ENCODE assay signal across 22 cellular contexts in genomic region chr15:96593735-96594134, GRCh38.
DNase-seq lines count a peak whose midpoint lies in the region; ATAC-seq and TF ChIP-seq lines count a peak whose summit lies in the region.
"Had no signal": no experiment of that assay in that cellular context is flagged by ENCODE, and none has a peak within 500 bp of the region (broad histone marks: within the 10 kb centered on the region; RNA-seq: fewer than 3 reads in every experiment).

No MANE protein-coding gene starts in this region.

- H3K4me1 ChIP-seq in mammary epithelial cell (ENCODE audit: insufficient read depth, low read length) (no peaks in the 10 kb centered on the region), breast epithelium (no peaks in the 10 kb centered on the region), esophagus muscularis mucosa (no peaks in the 10 kb centered on the region), SJCRH30 (no peaks in the 10 kb centered on the region)
- H3K4me1 ChIP-seq: BLaER1, colonic mucosa, left lung, spleen had no signal

- H3K27me3 ChIP-seq in mammary epithelial cell (ENCODE audit: insufficient read depth, low read length) = no peaks in the 10 kb centered on the region
- peaks cover 0 to 18% of the 10 kb centered on the region in 2 donors for H3K27me3 ChIP-seq in breast epithelium
- H3K27me3 ChIP-seq in esophagus muscularis mucosa = peaks cover 0 to 9% (median 0%) of the 10 kb centered on the region in 4 donors
- H3K27me3 ChIP-seq in SJCRH30 = no peaks in the 10 kb centered on the region
- H3K27me3 ChIP-seq: BLaER1, brain microvascular endothelial cell, colonic mucosa, spleen had no signal

- no peak overlapping the region for H3K9ac ChIP-seq in mammary epithelial cell (ENCODE audit: insufficient read depth, low read length)
- H3K9ac ChIP-seq: BLaER1 had no signal

- TF ChIP-seq CTCF in mammary epithelial cell (conservative IDR thresholded peaks at IDR 0.05 in 1 of 2, IDR thresholded peaks at IDR 0.05 in 1 of 2; ENCODE audit: extremely low read depth in 1 of 2, insufficient read depth in 1 of 2, low read depth in 1 of 2, low read length in 2 of 2) (no peak), breast epithelium (IDR thresholded peaks at IDR 0.05) (no peak), brain (conservative IDR thresholded peaks at IDR 0.05) (no peak), esophagus muscularis mucosa (IDR thresholded peaks at IDR 0.05) (no peak)

- H2AFZ ChIP-seq in mammary epithelial cell (ENCODE audit: low read depth, low read length) = peak overlapping the region; percentile 17

- no peaks in the 10 kb centered on the region for H4K20me1 ChIP-seq in mammary epithelial cell (ENCODE audit: insufficient read depth, low read length)
- H4K20me1 ChIP-seq: BLaER1 had no signal

- no peak overlapping the region for H3K27ac ChIP-seq in mammary epithelial cell (ENCODE audit: insufficient read depth, low read depth, low read length)
- no peak overlapping the region for H3K27ac ChIP-seq in breast epithelium
- H3K27ac ChIP-seq in esophagus muscularis mucosa (replicated peaks in 1 of 4) = no peak overlapping the region
- no peak overlapping the region for H3K27ac ChIP-seq in SJCRH30
- H3K27ac ChIP-seq: BLaER1, brain microvascular endothelial cell, colonic mucosa, left lung, spleen had no signal

- WGBS in mammary epithelial cell (ENCODE audit: low coverage, missing lambda C conversion rate) = 23% methylated on average over 1 of the region's 7 CpGs
- WGBS in esophagus muscularis mucosa = 67% methylated on average over 7 of the region's 7 CpGs

- peak overlapping the region in 1 of 3 experiments; percentile 15 for H3K4me3 ChIP-seq in mammary epithelial cell (replicated peaks in 1 of 3; ENCODE audit: insufficient read depth in 1 of 3, low read depth in 2 of 3, low read length in 3 of 3)
- no peak overlapping the region for H3K4me3 ChIP-seq in breast epithelium
- H3K4me3 ChIP-seq in esophagus muscularis mucosa = no peak overlapping the region
- no peak overlapping the region for H3K4me3 ChIP-seq in SJCRH30
- H3K4me3 ChIP-seq: BLaER1, colonic mucosa, left lung, spleen had no signal

- ATAC-seq in GM21619 (IDR thresholded peaks at IDR 0.05; ENCODE audit: unreplicated experiment) = no peak
- ATAC-seq: left lung, T-cell had no signal

- H3K27me3 Mint-ChIP-seq in brain = peaks cover 6% of the 10 kb centered on the region
- H3K27me3 Mint-ChIP-seq: activated CD4-positive, alpha-beta T cell treated with anti-CD3 and anti-CD28 coated beads, Interleukin-2, amount 10 ng/mL, durations not matched to agents 7 days and 5 days; activated naive CD8-positive, alpha-beta T cell treated with anti-CD3 and anti-CD28 coated beads, Interleukin-2, amount 10 ng/mL, durations not matched to agents 7 days and 5 days had no signal

- intact Hi-C loops in mammary epithelial cell (cut with micrococcal nuclease) (no loop called here), breast epithelium (cut with DNase I; ENCODE audit: low total_unique reads) (no loop called here), esophagus muscularis mucosa (cut with DNase I) (no loop called here)

- H3K9me3 Mint-ChIP-seq in brain = no peaks in the 10 kb centered on the region
- H3K9me3 Mint-ChIP-seq: activated CD4-positive, alpha-beta T cell treated with anti-CD3 and anti-CD28 coated beads, Interleukin-2, amount 10 ng/mL, durations not matched to agents 7 days and 5 days; activated naive CD8-positive, alpha-beta T cell treated with anti-CD3 and anti-CD28 coated beads, Interleukin-2, amount 10 ng/mL, durations not matched to agents 7 days and 5 days; endodermal cell; T-cell had no signal

- CTCF ChIA-PET in mammary epithelial cell (lab: Charles Lee; ENCODE audit: low non-redundant PET) = no interaction called here

- in situ Hi-C loops in mammary epithelial cell (cut with MboI; ENCODE audit: low sequenced_read_pairs in 2 of 2) = loop anchor here in 1 of 2 donors (25.0 kb wide), 1 partner anchor 206 kb away; no protein-coding TSS in a partner anchor

- no peak for TF ChIP-seq POLR2A in breast epithelium (IDR thresholded peaks at IDR 0.05)
- no peak for TF ChIP-seq POLR2A in esophagus muscularis mucosa (IDR thresholded peaks at IDR 0.05; ENCODE audit: low read depth)

- H3K36me3 ChIP-seq in mammary epithelial cell (ENCODE audit: insufficient read depth, low read length) (no peaks in the 10 kb centered on the region), breast epithelium (no peaks in the 10 kb centered on the region), esophagus muscularis mucosa (no peaks in the 10 kb centered on the region), SJCRH30 (no peaks in the 10 kb centered on the region)
- H3K36me3 ChIP-seq: BLaER1, brain microvascular endothelial cell, colonic mucosa, left lung, spleen had no signal

- peak overlapping the region; percentile 45 for H3K4me2 ChIP-seq in mammary epithelial cell (ENCODE audit: insufficient read depth, low read depth, low read length)
- H3K4me2 ChIP-seq: BLaER1 had no signal

- peak overlapping the region in 2 of 5 experiments; percentile 41 to 74 for H3K27ac Mint-ChIP-seq in brain
- H3K27ac Mint-ChIP-seq: activated CD4-positive, alpha-beta T cell treated with anti-CD3 and anti-CD28 coated beads, Interleukin-2, amount 10 ng/mL, durations not matched to agents 7 days and 5 days; activated naive CD8-positive, alpha-beta T cell treated with anti-CD3 and anti-CD28 coated beads, Interleukin-2, amount 10 ng/mL, durations not matched to agents 7 days and 5 days; endodermal cell; T-cell had no signal

- no peak for TF ChIP-seq EP300 in esophagus muscularis mucosa (IDR thresholded peaks at IDR 0.05)

- peak overlapping the region in 3 of 5 experiments; percentile 11 to 76 (median 33) for H3K4me3 Mint-ChIP-seq in brain
- H3K4me3 Mint-ChIP-seq: activated CD4-positive, alpha-beta T cell treated with anti-CD3 and anti-CD28 coated beads, Interleukin-2, amount 10 ng/mL, durations not matched to agents 7 days and 5 days; activated naive CD8-positive, alpha-beta T cell treated with anti-CD3 and anti-CD28 coated beads, Interleukin-2, amount 10 ng/mL, durations not matched to agents 7 days and 5 days; endodermal cell; T-cell had no signal

- H3K79me2 ChIP-seq in mammary epithelial cell (ENCODE audit: insufficient read depth, low read length) = no peaks in the 10 kb centered on the region

- H3K4me1 Mint-ChIP-seq in brain = peaks cover 74% of the 10 kb centered on the region
- H3K4me1 Mint-ChIP-seq: activated CD4-positive, alpha-beta T cell treated with anti-CD3 and anti-CD28 coated beads, Interleukin-2, amount 10 ng/mL, durations not matched to agents 7 days and 5 days; activated naive CD8-positive, alpha-beta T cell treated with anti-CD3 and anti-CD28 coated beads, Interleukin-2, amount 10 ng/mL, durations not matched to agents 7 days and 5 days; T-cell had no signal

- DNase-seq in mammary epithelial cell = no peak
- no peak for DNase-seq in breast epithelium (ENCODE audit: low spot score in 2 of 2)
- peak; percentile 16 for DNase-seq in NCI-H345 treated with DMSO at 0.1 percent for 48 hours (lab: John Stamatoyannopoulos, UW; ENCODE audit: unreplicated experiment)
- no peak for DNase-seq in AG20443 (ENCODE audit: low spot score)
- no peak for DNase-seq in esophagus muscularis mucosa (ENCODE audit: extremely low spot score)
- no peak for DNase-seq in SJCRH30
- DNase-seq: activated CD4-positive, alpha-beta T cell treated with anti-CD3 and anti-CD28 coated beads, Interleukin-2, amount 10 ng/mL, durations not matched to agents 7 days and 5 days; activated naive CD8-positive, alpha-beta T cell treated with anti-CD3 and anti-CD28 coated beads, Interleukin-2, amount 10 ng/mL, durations not matched to agents 7 days and 5 days; brain microvascular endothelial cell; colonic mucosa; endodermal cell; head of caudate nucleus; left lung; NCI-H1092 treated with DMSO at 0.1 percent for 48 hours; NCI-H446 treated with DMSO at 0.1 percent for 48 hours; Right ventricle myocardium superior; spleen; stimulated activated CD4-positive, alpha-beta T cell treated with anti-CD3 and anti-CD28 coated beads, Interleukin-4, amount 100 ng/mL, for 4 hours; T-cell had no signal

- no TSS peak for BruUV-seq in mammary epithelial cell (replicated peaks; lab: Mats Ljungman, UMichigan)

- dilution Hi-C loops in mammary epithelial cell (cut with HindIII; ENCODE audit: low sequenced_read_pairs) = no loop called here

- H3K9me3 ChIP-seq in mammary epithelial cell (replicated peaks; ENCODE audit: insufficient read depth, low read length) (no peaks in the 10 kb centered on the region), breast epithelium (no peaks in the 10 kb centered on the region), esophagus muscularis mucosa (no peaks in the 10 kb centered on the region), SJCRH30 (replicated peaks) (no peaks in the 10 kb centered on the region)
- H3K9me3 ChIP-seq: BLaER1, colonic mucosa, left lung, spleen had no signal

- H3K36me3 Mint-ChIP-seq in brain = no peaks in the 10 kb centered on the region
- H3K36me3 Mint-ChIP-seq: activated naive CD8-positive, alpha-beta T cell treated with anti-CD3 and anti-CD28 coated beads, Interleukin-2, amount 10 ng/mL, durations not matched to agents 7 days and 5 days; T-cell had no signal
